ENCODE assay signal across 1 cellular context in genomic region chr17:7615265-7615747, GRCh38.
A peak's percentile ranks its signal among the peaks of the same experiment; 100 is the strongest.
TF ChIP-seq lines count a peak whose summit lies in the region.

No MANE protein-coding gene starts in this region.

TF ChIP-seq in HepG2, 621 proteins besides CTCF, POLR2A, EP300 and RAD21:
- TF ChIP-seq ZNF788 (CRISPR knock-in tag; IDR thresholded peaks at IDR 0.05; ENCODE audit: borderline replicate concordance) = 0 out of 2 replicates have a peak, but pooled peaks have one; percentile 16
- TF ChIP-seq HMGXB3 (CRISPR knock-in tag; IDR thresholded peaks at IDR 0.05; ENCODE audit: borderline replicate concordance) = no peak
- peak; percentile 0 for TF ChIP-seq TEAD3 (CRISPR knock-in tag; optimal IDR thresholded peaks at IDR 0.05; ENCODE audit: borderline replicate concordance)
- 0 out of 2 replicates have a peak, but pooled peaks have one; percentile 10 for TF ChIP-seq ZSCAN9 (CRISPR knock-in tag; IDR thresholded peaks at IDR 0.05; ENCODE audit: borderline replicate concordance)
- peak; percentile 37; the same call in 1 of the 2 replicates for TF ChIP-seq ZGPAT (CRISPR knock-in tag; IDR thresholded peaks at IDR 0.05)
- TF ChIP-seq ZMYM3 (CRISPR knock-in tag; IDR thresholded peaks at IDR 0.05) = peak; percentile 79
- TF ChIP-seq HDAC1 (CRISPR knock-in tag; IDR thresholded peaks at IDR 0.05) = peak; percentile 43; the same call in 1 of the 2 replicates
- no peak for TF ChIP-seq ZNF724P (CRISPR knock-in tag; IDR thresholded peaks at IDR 0.05; ENCODE audit: borderline replicate concordance)
- no peak for TF ChIP-seq ZSCAN12 (CRISPR knock-in tag; IDR thresholded peaks at IDR 0.05)
- TF ChIP-seq YEATS4 (CRISPR knock-in tag; IDR thresholded peaks at IDR 0.05; ENCODE audit: borderline replicate concordance) = 0 out of 2 replicates have a peak, but pooled peaks have one; percentile 20
- TF ChIP-seq MYNN (CRISPR knock-in tag; IDR thresholded peaks at IDR 0.05; ENCODE audit: low read depth) = 0 out of 2 replicates have a peak, but pooled peaks have one; percentile 29
- peak; percentile 57; the same call in 1 of the 2 replicates for TF ChIP-seq ZNF350 (CRISPR knock-in tag; IDR thresholded peaks at IDR 0.05; ENCODE audit: borderline replicate concordance, low read depth)
- 0 out of 2 replicates have a peak, but pooled peaks have one; percentile 44 for TF ChIP-seq MTF1 (CRISPR knock-in tag; IDR thresholded peaks at IDR 0.05)
- TF ChIP-seq POLR2G (IDR thresholded peaks at IDR 0.05; ENCODE audit: low read depth, low read length) = peak; percentile 60; the same call in 1 of the 2 replicates
- TF ChIP-seq DRAP1 (CRISPR knock-in tag; IDR thresholded peaks at IDR 0.05) = 0 out of 2 replicates have a peak, but pooled peaks have one; percentile 4
- TF ChIP-seq, protein P1, sequence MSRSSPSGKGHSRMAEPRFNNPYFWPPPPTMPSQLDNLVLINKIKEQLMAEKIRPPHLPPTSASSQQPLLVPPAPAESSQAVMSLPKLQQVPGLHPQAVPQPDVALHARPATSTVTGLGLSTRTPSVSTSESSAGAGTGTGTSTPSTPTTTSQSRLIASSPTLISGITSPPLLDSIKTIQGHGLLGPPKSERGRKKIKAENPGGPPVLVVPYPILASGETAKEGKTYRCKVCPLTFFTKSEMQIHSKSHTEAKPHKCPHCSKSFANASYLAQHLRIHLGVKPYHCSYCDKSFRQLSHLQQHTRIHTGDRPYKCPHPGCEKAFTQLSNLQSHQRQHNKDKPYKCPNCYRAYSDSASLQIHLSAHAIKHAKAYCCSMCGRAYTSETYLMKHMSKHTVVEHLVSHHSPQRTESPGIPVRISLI (CRISPR knock-in tag; IDR thresholded peaks at IDR 0.05; ENCODE audit: borderline replicate concordance) = peak; percentile 97
- 0 out of 2 replicates have a peak, but pooled peaks have one; percentile 42 for TF ChIP-seq ZMAT3 (CRISPR knock-in tag; conservative IDR thresholded peaks at IDR 0.05)
- TF ChIP-seq ZNF367 (CRISPR knock-in tag; IDR thresholded peaks at IDR 0.05; ENCODE audit: borderline replicate concordance) = no peak
- peak; percentile 13 for TF ChIP-seq HNRNPLL (IDR thresholded peaks at IDR 0.05; ENCODE audit: low read depth, low read length, poor library complexity, severe bottlenecking)
- TF ChIP-seq RFX5 (IDR thresholded peaks at IDR 0.05; ENCODE audit: low read depth, low read length) = no peak
- peak; percentile 88; the same call in 1 of the 2 replicates for TF ChIP-seq KLF11 (CRISPR knock-in tag; IDR thresholded peaks at IDR 0.05)
- TF ChIP-seq SOX5 (CRISPR knock-in tag; IDR thresholded peaks at IDR 0.05; ENCODE audit: borderline replicate concordance) = peak; percentile 46; the same call in 1 of the 2 replicates
- TF ChIP-seq NAIF1 (CRISPR knock-in tag; IDR thresholded peaks at IDR 0.05; ENCODE audit: borderline replicate concordance) = 0 out of 2 replicates have a peak, but pooled peaks have one; percentile 32
- TF ChIP-seq KLF15 (CRISPR knock-in tag; IDR thresholded peaks at IDR 0.05; ENCODE audit: borderline replicate concordance) = 0 out of 2 replicates have a peak, but pooled peaks have one; percentile 5
- no peak for TF ChIP-seq ZFP36L2 (CRISPR knock-in tag; IDR thresholded peaks at IDR 0.05)
- TF ChIP-seq, protein P2, sequence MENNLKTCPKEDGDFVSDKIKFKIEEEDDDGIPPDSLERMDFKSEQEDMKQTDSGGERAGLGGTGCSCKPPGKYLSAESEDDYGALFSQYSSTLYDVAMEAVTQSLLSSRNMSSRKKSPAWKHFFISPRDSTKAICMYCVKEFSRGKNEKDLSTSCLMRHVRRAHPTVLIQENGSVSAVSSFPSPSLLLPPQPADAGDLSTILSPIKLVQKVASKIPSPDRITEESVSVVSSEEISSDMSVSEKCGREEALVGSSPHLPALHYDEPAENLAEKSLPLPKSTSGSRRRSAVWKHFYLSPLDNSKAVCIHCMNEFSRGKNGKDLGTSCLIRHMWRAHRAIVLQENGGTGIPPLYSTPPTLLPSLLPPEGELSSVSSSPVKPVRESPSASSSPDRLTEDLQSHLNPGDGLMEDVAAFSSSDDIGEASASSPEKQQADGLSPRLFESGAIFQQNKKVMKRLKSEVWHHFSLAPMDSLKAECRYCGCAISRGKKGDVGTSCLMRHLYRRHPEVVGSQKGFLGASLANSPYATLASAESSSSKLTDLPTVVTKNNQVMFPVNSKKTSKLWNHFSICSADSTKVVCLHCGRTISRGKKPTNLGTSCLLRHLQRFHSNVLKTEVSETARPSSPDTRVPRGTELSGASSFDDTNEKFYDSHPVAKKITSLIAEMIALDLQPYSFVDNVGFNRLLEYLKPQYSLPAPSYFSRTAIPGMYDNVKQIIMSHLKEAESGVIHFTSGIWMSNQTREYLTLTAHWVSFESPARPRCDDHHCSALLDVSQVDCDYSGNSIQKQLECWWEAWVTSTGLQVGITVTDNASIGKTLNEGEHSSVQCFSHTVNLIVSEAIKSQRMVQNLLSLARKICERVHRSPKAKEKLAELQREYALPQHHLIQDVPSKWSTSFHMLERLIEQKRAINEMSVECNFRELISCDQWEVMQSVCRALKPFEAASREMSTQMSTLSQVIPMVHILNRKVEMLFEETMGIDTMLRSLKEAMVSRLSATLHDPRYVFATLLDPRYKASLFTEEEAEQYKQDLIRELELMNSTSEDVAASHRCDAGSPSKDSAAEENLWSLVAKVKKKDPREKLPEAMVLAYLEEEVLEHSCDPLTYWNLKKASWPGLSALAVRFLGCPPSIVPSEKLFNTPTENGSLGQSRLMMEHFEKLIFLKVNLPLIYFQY (CRISPR knock-in tag; IDR thresholded peaks at IDR 0.05; ENCODE audit: borderline replicate concordance) = 0 out of 2 replicates have a peak, but pooled peaks have one; percentile 21
- TF ChIP-seq TAF1 (CRISPR knock-in tag; IDR thresholded peaks at IDR 0.05) = peak; percentile 29; the same call in 1 of the 2 replicates
- peak; percentile 63; the same call in 1 of the 2 replicates for TF ChIP-seq KAT8 (CRISPR knock-in tag; IDR thresholded peaks at IDR 0.05)
- TF ChIP-seq, protein P3, sequence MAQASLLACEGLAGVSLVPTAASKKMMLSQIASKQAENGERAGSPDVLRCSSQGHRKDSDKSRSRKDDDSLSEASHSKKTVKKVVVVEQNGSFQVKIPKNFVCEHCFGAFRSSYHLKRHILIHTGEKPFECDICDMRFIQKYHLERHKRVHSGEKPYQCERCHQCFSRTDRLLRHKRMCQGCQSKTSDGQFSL (CRISPR knock-in tag; IDR thresholded peaks at IDR 0.05) = peak; percentile 80; the same call in 1 of the 2 replicates
- TF ChIP-seq ZNF263 (CRISPR knock-in tag; IDR thresholded peaks at IDR 0.05) = no peak
- TF ChIP-seq NR3C1 (CRISPR knock-in tag; IDR thresholded peaks at IDR 0.05) = no peak
- TF ChIP-seq ZNF205 (CRISPR knock-in tag; IDR thresholded peaks at IDR 0.05) = 0 out of 2 replicates have a peak, but pooled peaks have one; percentile 1
- TF ChIP-seq KDM2A (CRISPR knock-in tag; IDR thresholded peaks at IDR 0.05; ENCODE audit: borderline replicate concordance, low read depth) = peak; percentile 31; the same call in 1 of the 2 replicates
- peak; percentile 28; the same call in 1 of the 2 replicates for TF ChIP-seq HDAC2 (CRISPR knock-in tag; IDR thresholded peaks at IDR 0.05)
- 0 out of 2 replicates have a peak, but pooled peaks have one; percentile 9 for TF ChIP-seq ZMYM4 (CRISPR knock-in tag; IDR thresholded peaks at IDR 0.05)
- 0 out of 2 replicates have a peak, but pooled peaks have one; percentile 30 for TF ChIP-seq ZNF543 (CRISPR knock-in tag; IDR thresholded peaks at IDR 0.05)
- TF ChIP-seq POLR2AphosphoS5 (IDR thresholded peaks at IDR 0.05; ENCODE audit: low read depth, low read length) = peak; percentile 51; the same call in 1 of the 2 replicates
- TF ChIP-seq ZNF225 (CRISPR knock-in tag; IDR thresholded peaks at IDR 0.05) = no peak
- TF ChIP-seq ZNF501 (CRISPR knock-in tag; IDR thresholded peaks at IDR 0.05) = 0 out of 2 replicates have a peak, but pooled peaks have one; percentile 25
- TF ChIP-seq RXRB (CRISPR knock-in tag; IDR thresholded peaks at IDR 0.05; ENCODE audit: borderline replicate concordance) = no peak; the same call in 1 of the 2 replicates
- no peak for TF ChIP-seq ZNF281 (CRISPR knock-in tag; IDR thresholded peaks at IDR 0.05; ENCODE audit: borderline replicate concordance)
- TF ChIP-seq SUZ12 (IDR thresholded peaks at IDR 0.05; ENCODE audit: low read depth, low read length) = no peak
